44 cellular contexts compared by ENCODE assay signal in genomic region chr19:44527554-44527953, GRCh38. TPM values are rescaled to one million over a fixed set of nuclear protein-coding genes. Genes with fewer than 3 reads are reported as not detected.
"Had no signal": no experiment of that assay in that cellular context is flagged by ENCODE, and none has a peak within 500 bp of the region (broad histone marks: within the 10 kb centered on the region; RNA-seq: fewer than 3 reads in every experiment).

No MANE protein-coding gene starts in this region.

- H3K36me3 Mint-ChIP-seq: activated naive CD4-positive, alpha-beta T cell treated with anti-CD3 and anti-CD28 coated beads, Interleukin-2, amount 10 ng/mL, durations not matched to agents 7 days and 5 days; activated naive CD4-positive, alpha-beta T cell treated with anti-CD3 and anti-CD28 coated beads, Interleukin-2, amount 50 U/mL, for 24 hours; activated naive CD8-positive, alpha-beta T cell; activated naive CD8-positive, alpha-beta T cell treated with anti-CD3 and anti-CD28 coated beads for 36 hours; brain had no signal

- H3K4me1 ChIP-seq: adrenal gland, ascending aorta, body of pancreas, breast epithelium had no signal

- DNase-seq: activated effector memory CD4-positive, alpha-beta T cell treated with anti-CD3 and anti-CD28 coated beads, Interleukin-2, amount 50 U/mL, for 16 hours; activated effector memory CD4-positive, alpha-beta T cell treated with Interleukin-2 at 50 U/mL for 16 hours; activated gamma-delta T cell; activated gamma-delta T cell treated with Interleukin-2 at 50 U/mL for 16 hours; activated naive CD4-positive, alpha-beta T cell; activated naive CD4-positive, alpha-beta T cell treated with anti-CD3 and anti-CD28 coated beads for 36 hours; activated naive CD4-positive, alpha-beta T cell treated with anti-CD3 and anti-CD28 coated beads, Interleukin-2, amount 10 ng/mL, durations not matched to agents 7 days and 5 days; activated naive CD4-positive, alpha-beta T cell treated with anti-CD3 and anti-CD28 coated beads, Interleukin-2, amount 50 U/mL, for 16 hours; activated naive CD4-positive, alpha-beta T cell treated with Interleukin-2 at 50 U/mL for 16 hours; activated naive CD8-positive, alpha-beta T cell treated with anti-CD3 and anti-CD28 coated beads for 36 hours; activated naive CD8-positive, alpha-beta T cell treated with anti-CD3 and anti-CD28 coated beads, Interleukin-2, amount 10 ng/mL, durations not matched to agents 7 days and 5 days; activated naive CD8-positive, alpha-beta T cell treated with anti-CD3 and anti-CD28 coated beads, Interleukin-2, amount 50 U/mL, for 24 hours; activated T-cell treated with anti-CD3 and anti-CD28 coated beads for 4 hours; activated T-cell treated with anti-CD3 and anti-CD28 coated beads, Interleukin-2, amount 50 U/mL, for 1 hour; activated T-cell treated with anti-CD3 and anti-CD28 coated beads, Interleukin-2, amount 50 U/mL, for 24 hours; activated T-cell treated with anti-CD3 and anti-CD28 coated beads, Interleukin-2, amount 50 U/mL, for 4 hours; activated T-cell treated with anti-CD3 and anti-CD28 coated beads, Interleukin-2, amount 50 U/mL, for 48 hours; activated T-cell treated with anti-CD3 and anti-CD28 coated beads, Interleukin-2, amount 50 U/mL, for 72 hours; adrenal gland; amniotic stem cell; amygdala; anterior cingulate cortex; aorta; body of pancreas; brain microvascular endothelial cell; caudate nucleus; central memory CD4-positive, alpha-beta T cell; cerebellar nuclear complex had no signal

- H3K4me1 Mint-ChIP-seq: activated naive CD4-positive, alpha-beta T cell treated with anti-CD3 and anti-CD28 coated beads, Interleukin-2, amount 10 ng/mL, durations not matched to agents 7 days and 5 days; activated naive CD4-positive, alpha-beta T cell treated with anti-CD3 and anti-CD28 coated beads, Interleukin-2, amount 50 U/mL, for 24 hours; activated naive CD8-positive, alpha-beta T cell treated with anti-CD3 and anti-CD28 coated beads for 36 hours; activated naive CD8-positive, alpha-beta T cell treated with anti-CD3 and anti-CD28 coated beads, Interleukin-2, amount 10 ng/mL, durations not matched to agents 7 days and 5 days; activated naive CD8-positive, alpha-beta T cell treated with anti-CD3 and anti-CD28 coated beads, Interleukin-2, amount 50 U/mL, for 24 hours; brain; central memory CD8-positive, alpha-beta T cell had no signal

- ATAC-seq: activated naive CD4-positive, alpha-beta T cell treated with anti-CD3 and anti-CD28 coated beads, Interleukin-2, amount 50 U/mL, for 72 hours; activated naive CD8-positive, alpha-beta T cell treated with anti-CD3 and anti-CD28 coated beads, Interleukin-2, amount 50 U/mL, for 24 hours; activated T-cell treated with anti-CD3 and anti-CD28 coated beads, Interleukin-2, amount 50 U/mL, for 4 hours; activated T-cell treated with anti-CD3 and anti-CD28 coated beads, Interleukin-2, amount 50 U/mL, for 72 hours; activated T-helper 17 cell treated with anti-CD3 and anti-CD28 coated beads, Interleukin-2, amount 50 U/mL, for 72 hours; body of pancreas had no signal

- H3K27ac Mint-ChIP-seq: activated naive CD4-positive, alpha-beta T cell treated with anti-CD3 and anti-CD28 coated beads for 36 hours; activated naive CD4-positive, alpha-beta T cell treated with anti-CD3 and anti-CD28 coated beads, Interleukin-2, amount 10 ng/mL, durations not matched to agents 7 days and 5 days; activated naive CD4-positive, alpha-beta T cell treated with anti-CD3 and anti-CD28 coated beads, Interleukin-2, amount 50 U/mL, for 24 hours; activated naive CD8-positive, alpha-beta T cell; activated naive CD8-positive, alpha-beta T cell treated with anti-CD3 and anti-CD28 coated beads for 36 hours; activated naive CD8-positive, alpha-beta T cell treated with anti-CD3 and anti-CD28 coated beads, Interleukin-2, amount 10 ng/mL, durations not matched to agents 7 days and 5 days; activated naive CD8-positive, alpha-beta T cell treated with anti-CD3 and anti-CD28 coated beads, Interleukin-2, amount 50 U/mL, for 24 hours; activated T-cell treated with anti-CD3 and anti-CD28 coated beads, Interleukin-2, amount 50 U/mL, for 24 hours; activated T-cell treated with anti-CD3 and anti-CD28 coated beads, Interleukin-2, amount 50 U/mL, for 72 hours; activated T-helper 1 cell treated with anti-CD3 and anti-CD28 coated beads, Interleukin-12 subunit alpha, Interleukin-12 subunit beta, Interleukin-2, Interleukin-4 antibody, amounts not matched to agents 30 ng/mL and 10 ng/mL and 1 ng/mL, durations not matched to agents 14 hours and 24 hours and 36 hours; activated T-helper 17 cell treated with anti-CD3 and anti-CD28 coated beads, Interleukin-2, amount 50 U/mL, for 72 hours; activated T-helper 2 cell treated with anti-CD3 and anti-CD28 coated beads, Interferon-gamma antibody, Interleukin-2, Interleukin-4, amounts not matched to agents 10 μg/mL and 5 μg/mL and 100 μg/mL, durations not matched to agents 14 hours and 24 hours and 36 hours; brain had no signal

- H3K4me3 Mint-ChIP-seq: activated naive CD4-positive, alpha-beta T cell treated with anti-CD3 and anti-CD28 coated beads for 36 hours; activated naive CD4-positive, alpha-beta T cell treated with anti-CD3 and anti-CD28 coated beads, Interleukin-2, amount 10 ng/mL, durations not matched to agents 7 days and 5 days; activated naive CD4-positive, alpha-beta T cell treated with anti-CD3 and anti-CD28 coated beads, Interleukin-2, amount 50 U/mL, for 24 hours; activated naive CD8-positive, alpha-beta T cell; activated naive CD8-positive, alpha-beta T cell treated with anti-CD3 and anti-CD28 coated beads for 36 hours; activated naive CD8-positive, alpha-beta T cell treated with anti-CD3 and anti-CD28 coated beads, Interleukin-2, amount 10 ng/mL, durations not matched to agents 7 days and 5 days; activated naive CD8-positive, alpha-beta T cell treated with anti-CD3 and anti-CD28 coated beads, Interleukin-2, amount 50 U/mL, for 24 hours; activated T-cell treated with anti-CD3 and anti-CD28 coated beads, Interleukin-2, amount 50 U/mL, for 24 hours; activated T-cell treated with anti-CD3 and anti-CD28 coated beads, Interleukin-2, amount 50 U/mL, for 4 hours; activated T-cell treated with anti-CD3 and anti-CD28 coated beads, Interleukin-2, amount 50 U/mL, for 72 hours; activated T-helper 1 cell treated with anti-CD3 and anti-CD28 coated beads, Interleukin-12 subunit alpha, Interleukin-12 subunit beta, Interleukin-2, Interleukin-4 antibody, amounts not matched to agents 30 ng/mL and 10 ng/mL and 1 ng/mL, durations not matched to agents 14 hours and 24 hours and 36 hours; activated T-helper 17 cell treated with anti-CD3 and anti-CD28 coated beads, Interleukin-2, amount 50 U/mL, for 72 hours; brain; central memory CD8-positive, alpha-beta T cell had no signal

- FAIRE-seq: astrocyte, bronchial epithelial cell had no signal

- H3K27me3 ChIP-seq: adrenal gland, ascending aorta, body of pancreas, brain microvascular endothelial cell, cardiac muscle cell had no signal

- H3K27me3 Mint-ChIP-seq: activated naive CD4-positive, alpha-beta T cell treated with anti-CD3 and anti-CD28 coated beads, Interleukin-2, amount 10 ng/mL, durations not matched to agents 7 days and 5 days; activated naive CD8-positive, alpha-beta T cell treated with anti-CD3 and anti-CD28 coated beads, Interleukin-2, amount 10 ng/mL, durations not matched to agents 7 days and 5 days had no signal

- H3K27ac ChIP-seq: adrenal gland, ascending aorta, body of pancreas, brain microvascular endothelial cell, breast epithelium, cardiac muscle cell had no signal

- H3K9me3 Mint-ChIP-seq: activated naive CD4-positive, alpha-beta T cell treated with anti-CD3 and anti-CD28 coated beads, Interleukin-2, amount 50 U/mL, for 24 hours; activated naive CD8-positive, alpha-beta T cell treated with anti-CD3 and anti-CD28 coated beads for 36 hours had no signal

- H3K9me3 ChIP-seq: adrenal gland, ascending aorta, body of pancreas had no signal

- H3K4me3 ChIP-seq: adrenal gland, ascending aorta, body of pancreas, breast epithelium, cardiac muscle cell had no signal

- H3K36me3 ChIP-seq: adrenal gland, ascending aorta, brain microvascular endothelial cell, breast epithelium, cardiac muscle cell had no signal

RNA-seq across cellular contexts. Expression of gene CEACAM20, which starts 1.9 kb away (rescaled TPM):
- total RNA-seq: activated naive CD4-positive, alpha-beta T cell treated with anti-CD3 and anti-CD28 coated beads for 36 hours; activated naive CD4-positive, alpha-beta T cell treated with anti-CD3 and anti-CD28 coated beads, Interleukin-2, amount 50 U/mL, for 72 hours; activated naive CD8-positive, alpha-beta T cell treated with anti-CD3 and anti-CD28 coated beads for 36 hours; activated naive CD8-positive, alpha-beta T cell treated with anti-CD3 and anti-CD28 coated beads, Interleukin-2, amount 10 ng/mL, durations not matched to agents 7 days and 5 days; activated T-cell treated with anti-CD3 and anti-CD28 coated beads, Interleukin-2, amount 50 U/mL, for 4 hours; activated T-cell treated with anti-CD3 and anti-CD28 coated beads, Interleukin-2, amount 50 U/mL, for 72 hours; activated T-helper 1 cell treated with anti-CD3 and anti-CD28 coated beads, Interleukin-12 subunit alpha, Interleukin-12 subunit beta, Interleukin-2, Interleukin-4 antibody, amounts not matched to agents 30 ng/mL and 10 ng/mL and 1 ng/mL, durations not matched to agents 14 hours and 24 hours and 36 hours; activated T-helper 17 cell treated with anti-CD3 and anti-CD28 coated beads, Interleukin-2, amount 50 U/mL, for 72 hours; activated T-helper 2 cell treated with anti-CD3 and anti-CD28 coated beads, Interferon-gamma antibody, Interleukin-2, Interleukin-4, amounts not matched to agents 10 μg/mL and 5 μg/mL and 100 μg/mL, durations not matched to agents 14 hours and 24 hours and 36 hours; aorta; ascending aorta; astrocyte; body of pancreas; bronchial epithelial cell; cardiac muscle cell; cardiac septum; cerebellum had no signal
- polyA plus RNA-seq: adipose tissue, cardiac muscle cell had no signal
